ENCODE assay signal across 1 cellular context in genomic region chr5:31106259-31106658, GRCh38.
TF ChIP-seq lines count a peak whose summit lies in the region.

No MANE protein-coding gene starts in this region.

TF ChIP-seq in SK-N-SH, 30 proteins besides CTCF, POLR2A, EP300 and RAD21 (continued from another document):
- TF ChIP-seq IRF3 (IDR thresholded peaks at IDR 0.05; ENCODE audit: low read depth, low read length) (no peak), ZBTB33 (IDR thresholded peaks at IDR 0.05; ENCODE audit: borderline replicate concordance, low read depth) (no peak), POLR2AphosphoS5 (IDR thresholded peaks at IDR 0.05; ENCODE audit: low read depth, low read length) (no peak), TCF12 (IDR thresholded peaks at IDR 0.05) (no peak), SIN3A (IDR thresholded peaks at IDR 0.05; ENCODE audit: borderline replicate concordance, low read depth, low read length) (no peak), TAF1 (IDR thresholded peaks at IDR 0.05; ENCODE audit: borderline replicate concordance, low read depth, low read length) (no peak), RCOR1 (IDR thresholded peaks at IDR 0.05; ENCODE audit: low read length) (no peak), SMC3 (IDR thresholded peaks at IDR 0.05; ENCODE audit: low read depth, low read length) (no peak), FOSL2 (IDR thresholded peaks at IDR 0.05; ENCODE audit: borderline replicate concordance, low read depth) (no peak), REST (IDR thresholded peaks at IDR 0.05; ENCODE audit: low read depth, low read length) (no peak)
